ENCODE assay signal across 14 cellular contexts in genomic region chr10:132222726-132223125, GRCh38. TPM values are rescaled to one million over a fixed set of nuclear protein-coding genes. Genes with fewer than 3 reads are reported as not detected.
DNase-seq lines count a peak whose midpoint lies in the region; ATAC-seq and TF ChIP-seq lines count a peak whose summit lies in the region.
"Had no signal": no experiment of that assay in that cellular context is flagged by ENCODE, and none has a peak within 500 bp of the region (broad histone marks: within the 10 kb centered on the region; RNA-seq: fewer than 3 reads in every experiment).

No MANE protein-coding gene starts in this region.

- H3K79me1 ChIP-seq in IMR-90 (ENCODE audit: low read depth in 1 of 2, low read length in 2 of 2), result no peaks in the 10 kb centered on the region

- H3K9me3 ChIP-seq in IMR-90 (ENCODE audit: control insufficient read depth, insufficient read depth, low read length) (no peaks in the 10 kb centered on the region), osteoblast (ENCODE audit: low read depth, low read length) (no peaks in the 10 kb centered on the region), GM23248 (ENCODE audit: low read depth) (no peaks in the 10 kb centered on the region)

- H3K36me3 ChIP-seq in GM23338 (ENCODE audit: insufficient read depth) (no peaks in the 10 kb centered on the region), IMR-90 (ENCODE audit: control insufficient read depth, insufficient read depth, low read length) (no peaks in the 10 kb centered on the region), osteoblast (ENCODE audit: insufficient read depth, low read length) (no peaks in the 10 kb centered on the region), GM23248 (ENCODE audit: low read depth) (no peaks in the 10 kb centered on the region)
- H3K36me3 ChIP-seq: MG63 had no signal

- 71% methylated on average over 9 of the region's 21 CpGs; no CpG with 5 or more reads in 1 of the 2 experiments for WGBS in IMR-90 (ENCODE audit: extremely low coverage in 2 of 2, insufficient read length in 1 of 2), 2 experiments
- 76 to 80% methylated on average over 18 to 21 of the region's 21 CpGs for WGBS in GM23248 (ENCODE audit: low coverage in 1 of 2, low lambda C conversion rate in 2 of 2, missing lambda C conversion rate in 2 of 2), 2 experiments

- TF ChIP-seq CTCF in GM23338 (conservative IDR thresholded peaks at IDR 0.05; ENCODE audit: low read depth in 2 of 2), result no peak
- no peak for TF ChIP-seq CTCF in IMR-90 (conservative IDR thresholded peaks at IDR 0.05; ENCODE audit: low read depth, low read length)
- no peak for TF ChIP-seq CTCF in osteoblast (IDR thresholded peaks at IDR 0.05; ENCODE audit: extremely low read depth, low read depth, low read length)

- dilution Hi-C loops in IMR-90 (cut with HindIII; ENCODE audit: low sequenced_read_pairs, unreplicated experiment), result no loop called here

- ATAC-seq in GM23338 (peak; percentile 10), IMR-90 (ENCODE audit: low read depth) (no peak), esophagus mucosa (peak; percentile 6)

- H3K4me2 ChIP-seq in GM23338 (no peak overlapping the region), IMR-90 (ENCODE audit: low read depth, low read length) (no peak overlapping the region), osteoblast (ENCODE audit: insufficient read depth, low read length) (no peak overlapping the region), GM23248 (ENCODE audit: unreplicated experiment) (no peak overlapping the region)
- H3K4me2 ChIP-seq: PC-9 had no signal

- no peak overlapping the region for H4K8ac ChIP-seq in IMR-90 (ENCODE audit: low read depth in 2 of 2, low read length in 2 of 2)

- H3K4me3 ChIP-seq in GM23338 (no peak overlapping the region), IMR-90 (ENCODE audit: insufficient read depth, low read depth, low read length) (no peak overlapping the region), osteoblast (ENCODE audit: insufficient read depth, low read length) (no peak overlapping the region), GM23248 (no peak overlapping the region)
- H3K4me3 ChIP-seq: MG63, PC-9 had no signal

- H3K23ac ChIP-seq in IMR-90 (ENCODE audit: low read depth, low read length), result no peak overlapping the region

- no peak overlapping the region for H3K14ac ChIP-seq in IMR-90 (replicated peaks; ENCODE audit: low read depth, low read length)

- H4K91ac ChIP-seq in IMR-90 (ENCODE audit: insufficient read depth, low read depth, low read length), result no peak overlapping the region

- no peak overlapping the region for H3K4me3 Mint-ChIP-seq in GM23338
- H3K4me3 Mint-ChIP-seq: B cell had no signal

- H3K4ac ChIP-seq in IMR-90 (ENCODE audit: low read depth, low read length), result no peak overlapping the region

- BruUV-seq in IMR-90 (replicated peaks; lab: Mats Ljungman, UMichigan), result no TSS peak

- no peaks in the 10 kb centered on the region for H3K27me3 ChIP-seq in GM23338 (ENCODE audit: insufficient read depth)
- H3K27me3 ChIP-seq in IMR-90 (ENCODE audit: control insufficient read depth, insufficient read depth, low read length), result no peaks in the 10 kb centered on the region
- no peaks in the 10 kb centered on the region for H3K27me3 ChIP-seq in osteoblast (ENCODE audit: insufficient read depth, low read length)
- H3K27me3 ChIP-seq in GM23248 (replicated peaks; ENCODE audit: insufficient read depth), result no peaks in the 10 kb centered on the region
- H3K27me3 ChIP-seq: MG63 had no signal

- H3K27ac Mint-ChIP-seq in GM23338, result no peak overlapping the region
- H3K27ac Mint-ChIP-seq: B cell had no signal

- no peaks in the 10 kb centered on the region for H3K9me1 ChIP-seq in IMR-90 (ENCODE audit: insufficient read depth, low read length)

- no peak overlapping the region for H2AFZ ChIP-seq in GM23338
- H2AFZ ChIP-seq in IMR-90 (replicated peaks; ENCODE audit: low read length, poor library complexity), result no peak overlapping the region
- no peak overlapping the region for H2AFZ ChIP-seq in osteoblast (ENCODE audit: low read length)
- no peak overlapping the region for H2AFZ ChIP-seq in GM23248
- H2AFZ ChIP-seq: PC-9 had no signal

- no peaks in the 10 kb centered on the region for H3K79me2 ChIP-seq in GM23338 (replicated peaks; ENCODE audit: insufficient read depth)
- no peaks in the 10 kb centered on the region for H3K79me2 ChIP-seq in osteoblast (ENCODE audit: insufficient read depth, low read length)
- H3K79me2 ChIP-seq in GM23248 (ENCODE audit: insufficient read depth), result no peaks in the 10 kb centered on the region

- no peak overlapping the region for H2BK120ac ChIP-seq in IMR-90 (ENCODE audit: low read depth, low read length)

- H3K56ac ChIP-seq in IMR-90 (ENCODE audit: extremely low read depth, insufficient read depth, low read length), result no peak overlapping the region

- no peaks in the 10 kb centered on the region for H3K4me1 ChIP-seq in GM23338 (ENCODE audit: insufficient read depth)
- no peaks in the 10 kb centered on the region for H3K4me1 ChIP-seq in IMR-90 (ENCODE audit: control insufficient read depth, insufficient read depth, low read length)
- no peaks in the 10 kb centered on the region for H3K4me1 ChIP-seq in osteoblast (ENCODE audit: insufficient read depth, low read length)
- H3K4me1 ChIP-seq in GM23248 (ENCODE audit: insufficient read depth), result no peaks in the 10 kb centered on the region

- no peak overlapping the region for H2BK20ac ChIP-seq in IMR-90 (ENCODE audit: low read depth, low read length)

- H4K5ac ChIP-seq in IMR-90 (ENCODE audit: low read depth, low read length), result no peak overlapping the region

- peaks cover 4% of the 10 kb centered on the region for H3K27me3 Mint-ChIP-seq in GM23338 (ENCODE audit: insufficient read depth, low read depth, poor library complexity)
- H3K27me3 Mint-ChIP-seq: B cell had no signal

- no peak overlapping the region for H2AK5ac ChIP-seq in IMR-90 (ENCODE audit: low read depth, low read length)

- H3K27ac ChIP-seq in GM23338 (ENCODE audit: low read depth) (no peak overlapping the region), IMR-90 (ENCODE audit: insufficient read depth, low read length) (no peak overlapping the region), osteoblast (ENCODE audit: low read depth, low read length) (no peak overlapping the region), GM23248 (no peak overlapping the region)
- H3K27ac ChIP-seq: PC-9 had no signal

- intact Hi-C loops in IMR-90 (cut with micrococcal nuclease), result loop anchor here (1.0 kb wide), 3 partner anchors 130 to 415 kb away; no protein-coding TSS in a partner anchor

- H3F3A ChIP-seq in GM23338 (replicated peaks; ENCODE audit: low read depth) (no peaks in the 10 kb centered on the region), GM23248 (ENCODE audit: insufficient read depth) (no peaks in the 10 kb centered on the region)

- CTCF ChIA-PET in IMR-90 (lab: Yijun Ruan, JAX), result no interaction called here

- no peaks in the 10 kb centered on the region for H3K4me1 Mint-ChIP-seq in GM23338

- no peaks in the 10 kb centered on the region for H3K9me2 ChIP-seq in GM23338 (ENCODE audit: insufficient read depth)
- no peaks in the 10 kb centered on the region for H3K9me2 ChIP-seq in GM23248 (ENCODE audit: insufficient read depth)

- no peak overlapping the region for H2BK15ac ChIP-seq in IMR-90 (ENCODE audit: low read depth, low read length)

- H3K18ac ChIP-seq in IMR-90 (ENCODE audit: low read depth, low read length), result no peak overlapping the region

- DNase-seq in GM23338 (ENCODE audit: low spot score) (no peak), IMR-90 (no peak), osteoblast (ENCODE audit: insufficient read length, low spot score, missing footprints) (peak; percentile 62), superior temporal gyrus (ENCODE audit: extremely low spot score) (no peak), GM23248 (no peak), MV-4-11 (lab: John Stamatoyannopoulos, UW) (no peak)
- DNase-seq: NCI-H2029, NCI-H446, NCI-H524 treated with DMSO at 0.1 percent for 48 hours had no signal

- H4K20me1 ChIP-seq in GM23338 (replicated peaks; ENCODE audit: insufficient read depth) (no peaks in the 10 kb centered on the region), IMR-90 (ENCODE audit: insufficient read depth, low read length) (no peaks in the 10 kb centered on the region), osteoblast (ENCODE audit: insufficient read depth, low read length) (no peaks in the 10 kb centered on the region), GM23248 (ENCODE audit: insufficient read depth) (no peaks in the 10 kb centered on the region)

- peaks cover 17% of the 10 kb centered on the region for H3K9me3 Mint-ChIP-seq in GM23338

- POLR2A ChIA-PET in IMR-90 (lab: Charles Lee; ENCODE audit: unreplicated experiment), result no interaction called here

- in situ Hi-C loops in IMR-90 (cut with MboI; ENCODE audit: low sequenced_read_pairs), result loop anchor here (5.0 to 10.0 kb wide), 3 partner anchors 125 to 412 kb away; no protein-coding TSS in a partner anchor
- in situ Hi-C loops in GM23248 (cut with MboI), result loop anchor here (10.0 kb wide), 3 partner anchors 112 to 412 kb away; partner anchors contain the start of gene LRRC27

- TF ChIP-seq RAD21 in IMR-90 (IDR thresholded peaks at IDR 0.05; ENCODE audit: low read length), result no peak

- H2BK5ac ChIP-seq in IMR-90 (ENCODE audit: low read depth, low read length, poor library complexity, severe bottlenecking), result no peak overlapping the region

- H2AK9ac ChIP-seq in IMR-90 (replicated peaks; ENCODE audit: low read depth, low read length, poor library complexity), result peak overlapping the region; percentile 67

- H3K9ac ChIP-seq in IMR-90 (ENCODE audit: low read depth, low read length), result no peak overlapping the region
- no peak overlapping the region for H3K9ac ChIP-seq in GM23248

- no peak for TF ChIP-seq POLR2A in IMR-90 (IDR thresholded peaks at IDR 0.05; ENCODE audit: low read depth, low read length)

- peaks cover 19% of the 10 kb centered on the region for H3K36me3 Mint-ChIP-seq in GM23338 (ENCODE audit: low read depth)

TF ChIP-seq in GM23338, 12 proteins besides CTCF, POLR2A, EP300 and RAD21 (continues in another document):
- TF ChIP-seq NANOG (IDR thresholded peaks at IDR 0.05; ENCODE audit: borderline replicate concordance), result no peak
- no peak for TF ChIP-seq CREB1 (CRISPR knock-in tag; IDR thresholded peaks at IDR 0.05; ENCODE audit: low read depth)
- TF ChIP-seq ZNF331 (CRISPR knock-in tag; IDR thresholded peaks at IDR 0.05; ENCODE audit: low read depth), result no peak

TF ChIP-seq in IMR-90, 13 proteins besides CTCF, POLR2A, EP300 and RAD21 (continues in another document):
- TF ChIP-seq MXI1 (IDR thresholded peaks at IDR 0.05; ENCODE audit: borderline replicate concordance, low read depth, low read length), result no peak
- no peak for TF ChIP-seq CEBPB (IDR thresholded peaks at IDR 0.05; ENCODE audit: low read depth, low read length)
- TF ChIP-seq RFX5 (IDR thresholded peaks at IDR 0.05; ENCODE audit: low read depth, low read length), result no peak

RNA-seq across cellular contexts. Expression of gene DPYSL4, which starts 36.0 kb away (rescaled TPM):
- total RNA-seq in GM23338 (2014; rRNA removed; shearing (Covaris generic)), result 23.9 and 24.6 TPM in 2 replicates
- polyA plus RNA-seq in GM23338 (2016; fragmentation: Nextera tagmentation; extraction: Ambion mirVana) (9.7 and 10.6 TPM in 2 replicates), IMR-90 (2012; rRNA removed) (30.5 and 33.7 TPM in 2 replicates), GM23248 (2016; fragmentation: Nextera tagmentation; extraction: Ambion mirVana) (2.1 and 2.5 TPM in 2 replicates)
- total RNA-seq in IMR-90 (2012; rRNA removed) (7.2 and 8.1 TPM in 2 replicates), esophagus mucosa (1.6 TPM), osteoblast (0.72 and 2.4 TPM in 2 replicates)
- 21.2 and 32.9 TPM in 2 replicates for polyA plus RNA-seq in IMR-90 (2012; cell fraction: cytosol; rRNA removed)
- polyA plus RNA-seq in IMR-90 (2012; cell fraction: nucleus; rRNA removed; ENCODE audit: low replicate concordance), result 68.7 and 195 TPM in 2 replicates
- total RNA-seq in GM23248 (2014; rRNA removed; shearing (Covaris generic)), result 1.8 and 2.1 TPM in 2 replicates
- total RNA-seq: HT1080 had no signal
